ENCODE assay signal across 1 cellular context in the genomic region with DNA sequence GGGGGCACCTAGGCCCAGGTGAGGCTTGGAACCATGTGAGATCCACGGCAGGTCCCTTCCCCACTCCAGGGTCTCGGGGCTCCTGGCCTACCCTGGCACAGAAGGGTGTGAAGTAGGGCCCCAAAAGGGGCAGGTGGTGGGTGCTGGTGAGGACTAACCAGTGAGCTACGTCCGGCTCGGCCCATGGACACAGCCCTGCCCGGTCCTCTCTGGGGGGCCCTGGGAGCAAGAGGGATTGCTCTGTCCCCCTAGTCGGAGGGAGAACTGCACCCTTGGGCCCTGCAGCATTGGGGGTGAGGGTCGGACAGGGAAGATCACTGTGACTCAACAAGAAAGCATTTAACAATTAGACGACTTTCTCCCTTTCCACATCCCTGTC.
TF ChIP-seq lines count a peak whose summit lies in the region.

No MANE protein-coding gene starts in this region.

TF ChIP-seq in HepG2, 621 proteins besides CTCF, POLR2A, EP300 and RAD21 (continued from another document):
- TF ChIP-seq ZNF468 (CRISPR knock-in tag; IDR thresholded peaks at IDR 0.05) (no peak), ZNF280B (CRISPR knock-in tag; IDR thresholded peaks at IDR 0.05; ENCODE audit: borderline replicate concordance) (peak; percentile 14), ZKSCAN5 (CRISPR knock-in tag; IDR thresholded peaks at IDR 0.05) (no peak), DPF2 (CRISPR knock-in tag; IDR thresholded peaks at IDR 0.05; ENCODE audit: borderline replicate concordance, low read depth) (no peak), ZNF530 (CRISPR knock-in tag; IDR thresholded peaks at IDR 0.05; ENCODE audit: low read depth) (no peak), ZNF572 (CRISPR knock-in tag; IDR thresholded peaks at IDR 0.05) (no peak), BHLHE40 (IDR thresholded peaks at IDR 0.05; ENCODE audit: low read length) (no peak), ZSCAN29 (CRISPR knock-in tag; conservative IDR thresholded peaks at IDR 0.05) (no peak), CCDC6 (CRISPR knock-in tag; IDR thresholded peaks at IDR 0.05) (no peak), ZFP90 (CRISPR knock-in tag; IDR thresholded peaks at IDR 0.05; ENCODE audit: borderline replicate concordance) (0 out of 2 replicates have a peak, but pooled peaks have one; percentile 32), AFF4 (CRISPR knock-in tag; IDR thresholded peaks at IDR 0.05) (no peak), ZNF350 (CRISPR knock-in tag; IDR thresholded peaks at IDR 0.05; ENCODE audit: borderline replicate concordance, low read depth) (no peak), TP53 (CRISPR knock-in tag; conservative IDR thresholded peaks at IDR 0.05) (no peak), ARHGAP35 (CRISPR knock-in tag; IDR thresholded peaks at IDR 0.05; ENCODE audit: borderline replicate concordance) (0 out of 2 replicates have a peak, but pooled peaks have one; percentile 18), HMG20A (CRISPR knock-in tag; IDR thresholded peaks at IDR 0.05; ENCODE audit: borderline replicate concordance) (no peak), REPIN1 (CRISPR knock-in tag; IDR thresholded peaks at IDR 0.05; ENCODE audit: borderline replicate concordance, low read depth) (0 out of 2 replicates have a peak, but pooled peaks have one; percentile 1), ZFP36 (IDR thresholded peaks at IDR 0.05; ENCODE audit: borderline replicate concordance, low read depth, low read length, partially characterized antibody) (no peak), ZNF776 (CRISPR knock-in tag; IDR thresholded peaks at IDR 0.05) (0 out of 2 replicates have a peak, but pooled peaks have one; percentile 38)
- TF ChIP-seq, protein P1, sequence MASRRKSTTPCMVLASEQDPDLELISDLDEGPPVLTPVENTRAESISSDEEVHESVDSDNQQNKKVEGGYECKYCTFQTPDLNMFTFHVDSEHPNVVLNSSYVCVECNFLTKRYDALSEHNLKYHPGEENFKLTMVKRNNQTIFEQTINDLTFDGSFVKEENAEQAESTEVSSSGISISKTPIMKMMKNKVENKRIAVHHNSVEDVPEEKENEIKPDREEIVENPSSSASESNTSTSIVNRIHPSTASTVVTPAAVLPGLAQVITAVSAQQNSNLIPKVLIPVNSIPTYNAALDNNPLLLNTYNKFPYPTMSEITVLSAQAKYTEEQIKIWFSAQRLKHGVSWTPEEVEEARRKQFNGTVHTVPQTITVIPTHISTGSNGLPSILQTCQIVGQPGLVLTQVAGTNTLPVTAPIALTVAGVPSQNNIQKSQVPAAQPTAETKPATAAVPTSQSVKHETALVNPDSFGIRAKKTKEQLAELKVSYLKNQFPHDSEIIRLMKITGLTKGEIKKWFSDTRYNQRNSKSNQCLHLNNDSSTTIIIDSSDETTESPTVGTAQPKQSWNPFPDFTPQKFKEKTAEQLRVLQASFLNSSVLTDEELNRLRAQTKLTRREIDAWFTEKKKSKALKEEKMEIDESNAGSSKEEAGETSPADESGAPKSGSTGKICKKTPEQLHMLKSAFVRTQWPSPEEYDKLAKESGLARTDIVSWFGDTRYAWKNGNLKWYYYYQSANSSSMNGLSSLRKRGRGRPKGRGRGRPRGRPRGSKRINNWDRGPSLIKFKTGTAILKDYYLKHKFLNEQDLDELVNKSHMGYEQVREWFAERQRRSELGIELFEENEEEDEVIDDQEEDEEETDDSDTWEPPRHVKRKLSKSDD (CRISPR knock-in tag; IDR thresholded peaks at IDR 0.05; ENCODE audit: low read depth) = no peak
- TF ChIP-seq, protein P2, sequence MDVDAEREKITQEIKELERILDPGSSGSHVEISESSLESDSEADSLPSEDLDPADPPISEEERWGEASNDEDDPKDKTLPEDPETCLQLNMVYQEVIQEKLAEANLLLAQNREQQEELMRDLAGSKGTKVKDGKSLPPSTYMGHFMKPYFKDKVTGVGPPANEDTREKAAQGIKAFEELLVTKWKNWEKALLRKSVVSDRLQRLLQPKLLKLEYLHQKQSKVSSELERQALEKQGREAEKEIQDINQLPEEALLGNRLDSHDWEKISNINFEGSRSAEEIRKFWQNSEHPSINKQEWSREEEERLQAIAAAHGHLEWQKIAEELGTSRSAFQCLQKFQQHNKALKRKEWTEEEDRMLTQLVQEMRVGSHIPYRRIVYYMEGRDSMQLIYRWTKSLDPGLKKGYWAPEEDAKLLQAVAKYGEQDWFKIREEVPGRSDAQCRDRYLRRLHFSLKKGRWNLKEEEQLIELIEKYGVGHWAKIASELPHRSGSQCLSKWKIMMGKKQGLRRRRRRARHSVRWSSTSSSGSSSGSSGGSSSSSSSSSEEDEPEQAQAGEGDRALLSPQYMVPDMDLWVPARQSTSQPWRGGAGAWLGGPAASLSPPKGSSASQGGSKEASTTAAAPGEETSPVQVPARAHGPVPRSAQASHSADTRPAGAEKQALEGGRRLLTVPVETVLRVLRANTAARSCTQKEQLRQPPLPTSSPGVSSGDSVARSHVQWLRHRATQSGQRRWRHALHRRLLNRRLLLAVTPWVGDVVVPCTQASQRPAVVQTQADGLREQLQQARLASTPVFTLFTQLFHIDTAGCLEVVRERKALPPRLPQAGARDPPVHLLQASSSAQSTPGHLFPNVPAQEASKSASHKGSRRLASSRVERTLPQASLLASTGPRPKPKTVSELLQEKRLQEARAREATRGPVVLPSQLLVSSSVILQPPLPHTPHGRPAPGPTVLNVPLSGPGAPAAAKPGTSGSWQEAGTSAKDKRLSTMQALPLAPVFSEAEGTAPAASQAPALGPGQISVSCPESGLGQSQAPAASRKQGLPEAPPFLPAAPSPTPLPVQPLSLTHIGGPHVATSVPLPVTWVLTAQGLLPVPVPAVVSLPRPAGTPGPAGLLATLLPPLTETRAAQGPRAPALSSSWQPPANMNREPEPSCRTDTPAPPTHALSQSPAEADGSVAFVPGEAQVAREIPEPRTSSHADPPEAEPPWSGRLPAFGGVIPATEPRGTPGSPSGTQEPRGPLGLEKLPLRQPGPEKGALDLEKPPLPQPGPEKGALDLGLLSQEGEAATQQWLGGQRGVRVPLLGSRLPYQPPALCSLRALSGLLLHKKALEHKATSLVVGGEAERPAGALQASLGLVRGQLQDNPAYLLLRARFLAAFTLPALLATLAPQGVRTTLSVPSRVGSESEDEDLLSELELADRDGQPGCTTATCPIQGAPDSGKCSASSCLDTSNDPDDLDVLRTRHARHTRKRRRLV (CRISPR knock-in tag; IDR thresholded peaks at IDR 0.05) = no peak
- TF ChIP-seq, protein P3, sequence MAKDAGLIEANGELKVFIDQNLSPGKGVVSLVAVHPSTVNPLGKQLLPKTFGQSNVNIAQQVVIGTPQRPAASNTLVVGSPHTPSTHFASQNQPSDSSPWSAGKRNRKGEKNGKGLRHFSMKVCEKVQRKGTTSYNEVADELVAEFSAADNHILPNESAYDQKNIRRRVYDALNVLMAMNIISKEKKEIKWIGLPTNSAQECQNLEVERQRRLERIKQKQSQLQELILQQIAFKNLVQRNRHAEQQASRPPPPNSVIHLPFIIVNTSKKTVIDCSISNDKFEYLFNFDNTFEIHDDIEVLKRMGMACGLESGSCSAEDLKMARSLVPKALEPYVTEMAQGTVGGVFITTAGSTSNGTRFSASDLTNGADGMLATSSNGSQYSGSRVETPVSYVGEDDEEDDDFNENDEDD (CRISPR knock-in tag; IDR thresholded peaks at IDR 0.05; ENCODE audit: borderline replicate concordance) = no peak
- TF ChIP-seq, protein P4, sequence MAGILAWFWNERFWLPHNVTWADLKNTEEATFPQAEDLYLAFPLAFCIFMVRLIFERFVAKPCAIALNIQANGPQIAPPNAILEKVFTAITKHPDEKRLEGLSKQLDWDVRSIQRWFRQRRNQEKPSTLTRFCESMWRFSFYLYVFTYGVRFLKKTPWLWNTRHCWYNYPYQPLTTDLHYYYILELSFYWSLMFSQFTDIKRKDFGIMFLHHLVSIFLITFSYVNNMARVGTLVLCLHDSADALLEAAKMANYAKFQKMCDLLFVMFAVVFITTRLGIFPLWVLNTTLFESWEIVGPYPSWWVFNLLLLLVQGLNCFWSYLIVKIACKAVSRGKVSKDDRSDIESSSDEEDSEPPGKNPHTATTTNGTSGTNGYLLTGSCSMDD (CRISPR knock-in tag; IDR thresholded peaks at IDR 0.05) = no peak
